Comparison of ENCODE assay signal across 8 cellular contexts in the genomic region with DNA sequence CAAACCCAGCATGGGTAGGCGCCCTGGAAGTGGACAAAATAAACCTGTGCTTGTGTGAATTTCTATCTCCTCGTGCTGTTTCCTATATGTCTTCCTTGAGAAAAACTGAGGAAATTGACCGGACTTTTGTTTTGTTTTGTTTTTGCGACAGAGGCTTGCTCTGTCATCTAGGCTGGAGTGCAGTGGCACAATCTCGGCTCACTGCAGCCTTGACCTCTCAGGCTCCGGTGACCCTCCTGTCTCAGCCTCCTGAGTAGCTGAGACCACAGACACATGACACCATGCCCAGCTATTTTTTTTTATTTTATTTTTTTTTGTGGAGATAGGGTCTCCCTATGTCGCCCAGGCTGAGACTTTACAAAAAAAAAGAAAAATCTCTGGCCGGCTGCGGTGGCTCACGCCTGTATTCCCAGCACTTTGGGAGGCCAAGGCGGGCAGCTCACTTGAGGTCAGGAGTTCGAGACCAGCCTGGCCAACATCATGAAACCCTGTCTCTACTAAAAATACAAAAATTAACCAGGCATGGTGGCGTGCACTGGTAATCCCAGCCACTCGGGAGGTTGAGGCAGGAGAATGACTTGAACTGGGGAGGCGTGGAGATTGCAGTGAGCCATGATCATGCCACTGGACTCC.
"Had no signal": no experiment of that assay in that cellular context is flagged by ENCODE, and none has a peak within 500 bp of the region (broad histone marks: within the 10 kb centered on the region; RNA-seq: fewer than 3 reads in every experiment).

No MANE protein-coding gene starts in this region.

- ATAC-seq: GM12878 had no signal

- DNase-seq: GDM1, GF-D8 had no signal

- H3K4me3 ChIP-seq: GM12878 had no signal

- FAIRE-seq: G401.6, GM12878, GM12891, GM12892, GM18507, GM19239 had no signal
